8 cellular contexts compared by ENCODE assay signal in genomic region chr16:3305109-3306068, GRCh38. TPM values are rescaled to one million over a fixed set of nuclear protein-coding genes. Genes with fewer than 3 reads are reported as not detected.
DNase-seq lines count a peak whose midpoint lies in the region; ATAC-seq and TF ChIP-seq lines count a peak whose summit lies in the region.

A gene with protein sequence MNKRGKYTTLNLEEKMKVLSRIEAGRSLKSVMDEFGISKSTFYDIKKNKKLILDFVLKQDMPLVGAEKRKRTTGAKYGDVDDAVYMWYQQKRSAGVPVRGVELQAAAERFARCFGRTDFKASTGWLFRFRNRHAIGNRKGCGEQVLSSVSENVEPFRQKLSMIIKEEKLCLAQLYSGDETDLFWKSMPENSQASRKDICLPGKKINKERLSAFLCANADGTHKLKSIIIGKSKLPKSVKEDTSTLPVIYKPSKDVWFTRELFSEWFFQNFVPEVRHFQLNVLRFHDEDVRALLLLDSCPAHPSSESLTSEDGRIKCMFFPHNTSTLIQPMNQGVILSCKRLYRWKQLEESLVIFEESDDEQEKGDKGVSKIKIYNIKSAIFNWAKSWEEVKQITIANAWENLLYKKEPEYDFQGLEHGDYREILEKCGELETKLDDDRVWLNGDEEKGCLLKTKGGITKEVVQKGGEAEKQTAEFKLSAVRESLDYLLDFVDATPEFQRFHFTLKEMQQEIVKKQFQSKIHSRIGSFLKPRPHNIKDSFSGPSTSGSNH (minus strand): TSS chr16:3305430. CDS start chr16:3300614, 4,816 bp downstream.
TSS of gene ZNF75A (plus strand) at chr16:3305497. CDS start at chr16:3308429, 2,932 bp downstream.

- H2BK5ac ChIP-seq in trophoblast cell (ENCODE audit: low read depth, low read length, poor library complexity), result peak within 1 kb of the TSS; percentile 75

- H3K14ac ChIP-seq in trophoblast cell (ENCODE audit: low read length), result peak within 1 kb of the TSS; percentile 86

- peaks cover 74% of the 10 kb centered on the region for H3K36me3 Mint-ChIP-seq in activated naive CD8-positive, alpha-beta T cell treated with anti-CD3 and anti-CD28 coated beads, Interleukin-2, amount 50 U/mL, for 24 hours (ENCODE audit: low read depth)

- H3K4me2 ChIP-seq in SU-DHL-6 (ENCODE audit: low read depth, low read length, poor library complexity, severe bottlenecking) (peak within 1 kb of the TSS; percentile 55), trophoblast cell (ENCODE audit: low read length) (peak within 1 kb of the TSS; percentile 62)

- H3K36me3 ChIP-seq in HEK293 (ENCODE audit: control insufficient read depth in 2 of 2, insufficient read depth in 1 of 2, low read length in 2 of 2), result peaks cover 20 to 49% of the 10 kb centered on the region in 2 experiments; a peak in 2 of 3 replicates
- H3K36me3 ChIP-seq in SU-DHL-6 (ENCODE audit: low read length), result no peaks in the 10 kb centered on the region
- peaks cover 16 to 17% of the 10 kb centered on the region in 2 experiments for H3K36me3 ChIP-seq in trophoblast cell (ENCODE audit: control insufficient read depth in 1 of 2, insufficient read depth in 2 of 2, low read length in 2 of 2)
- peaks cover 8 to 74% (median 13%) of the 10 kb centered on the region in 3 donors for H3K36me3 ChIP-seq in tibial nerve

- H2AFZ ChIP-seq in SU-DHL-6 (ENCODE audit: low read depth, low read length, severe bottlenecking), result peak within 1 kb of the TSS; percentile 61
- peak within 1 kb of the TSS; percentile 92 for H2AFZ ChIP-seq in trophoblast cell (ENCODE audit: insufficient read depth, low read length, poor library complexity)

- TF ChIP-seq POLR2A in tibial nerve (IDR thresholded peaks at IDR 0.05), result peak; percentile 74 to 77

- H3K79me2 ChIP-seq in SU-DHL-6 (ENCODE audit: insufficient read depth, low read length) (no peaks in the 10 kb centered on the region), trophoblast cell (ENCODE audit: control insufficient read depth, insufficient read depth, low read length, poor library complexity) (peaks cover 6% of the 10 kb centered on the region)

- H4K91ac ChIP-seq in trophoblast cell (ENCODE audit: low read depth, low read length), result peak within 1 kb of the TSS; percentile 87

- peaks cover 40% of the 10 kb centered on the region for H3K9me3 Mint-ChIP-seq in activated naive CD8-positive, alpha-beta T cell treated with anti-CD3 and anti-CD28 coated beads, Interleukin-2, amount 50 U/mL, for 24 hours

- H3K27me3 ChIP-seq in SU-DHL-6 (ENCODE audit: low read length), result no peaks in the 10 kb centered on the region
- no peaks in the 10 kb centered on the region for H3K27me3 ChIP-seq in trophoblast cell (ENCODE audit: insufficient read depth, low read length)
- H3K27me3 ChIP-seq in tibial nerve, result no peaks in the 10 kb centered on the region

- ATAC-seq in activated naive CD8-positive, alpha-beta T cell treated with anti-CD3 and anti-CD28 coated beads, Interleukin-2, amount 50 U/mL, for 24 hours, result peak; percentile 99

- peak within 1 kb of the TSS; percentile 99 for H4K8ac ChIP-seq in trophoblast cell (ENCODE audit: low read depth, low read length)

- peak within 1 kb of the TSS; percentile 79 for H4K12ac ChIP-seq in trophoblast cell (ENCODE audit: low read depth, low read length)

- H3K9ac ChIP-seq in SU-DHL-6 (ENCODE audit: low read length) (peak within 1 kb of the TSS; percentile 47), trophoblast cell (ENCODE audit: low read length) (peak within 1 kb of the TSS; percentile 48)

- no peaks in the 10 kb centered on the region for H3F3A ChIP-seq in SU-DHL-6 (ENCODE audit: insufficient read depth)

- H3K4ac ChIP-seq in trophoblast cell (ENCODE audit: low read depth, low read length), result peak within 1 kb of the TSS; percentile 1

- H2BK120ac ChIP-seq in trophoblast cell (ENCODE audit: insufficient read depth, low read length, poor library complexity), result peak within 1 kb of the TSS; percentile 79

- H3K4me3 ChIP-seq in HEK293 (ENCODE audit: low read depth, low read length) (peak within 1 kb of the TSS; percentile 77), SU-DHL-6 (ENCODE audit: insufficient read depth, low read length, poor library complexity, severe bottlenecking) (peak within 1 kb of the TSS; percentile 51), trophoblast cell (ENCODE audit: low read depth, low read length) (peak within 1 kb of the TSS; percentile 83), tibial nerve (peak within 1 kb of the TSS; percentile 65 to 85 (median 76))

- peaks cover 23% of the 10 kb centered on the region for H3K4me1 Mint-ChIP-seq in activated naive CD8-positive, alpha-beta T cell treated with anti-CD3 and anti-CD28 coated beads, Interleukin-2, amount 50 U/mL, for 24 hours

- peak within 1 kb of the TSS; percentile 81 for H3K4me3 Mint-ChIP-seq in activated naive CD8-positive, alpha-beta T cell treated with anti-CD3 and anti-CD28 coated beads, Interleukin-2, amount 50 U/mL, for 24 hours

- H3K4me1 ChIP-seq in HEK293 (ENCODE audit: control insufficient read depth, insufficient read depth, low read length), result no peaks in the 10 kb centered on the region
- H3K4me1 ChIP-seq in trophoblast cell (ENCODE audit: control insufficient read depth in 1 of 2, insufficient read depth in 2 of 2, low read length in 2 of 2), result peaks cover 2 to 3% of the 10 kb centered on the region in 2 experiments
- H3K4me1 ChIP-seq in tibial nerve, result peaks cover 0 to 24% (median 13%) of the 10 kb centered on the region in 4 donors

- peaks cover 8% of the 10 kb centered on the region for H3K79me1 ChIP-seq in trophoblast cell (ENCODE audit: low read length)

- DNase-seq in GM04503 (ENCODE audit: low read depth) (peak; percentile 65), NAMALWA (ENCODE audit: low spot score) (peak; percentile 88), cardiac septum (ENCODE audit: low spot score) (peak; percentile 97), trophoblast cell (peak; percentile 85 to 86), tibial nerve (ENCODE audit: low spot score in 2 of 2) (peak; percentile 56 to 62)
- DNase-seq in activated naive CD8-positive, alpha-beta T cell treated with anti-CD3 and anti-CD28 coated beads, Interleukin-2, amount 50 U/mL, for 24 hours, result peak; percentile 83

- H3K27me3 Mint-ChIP-seq in activated naive CD8-positive, alpha-beta T cell treated with anti-CD3 and anti-CD28 coated beads, Interleukin-2, amount 50 U/mL, for 24 hours, result no peaks in the 10 kb centered on the region

- peak; percentile 40 to 95 for TF ChIP-seq EP300 in tibial nerve (IDR thresholded peaks at IDR 0.05)

- H3K18ac ChIP-seq in trophoblast cell (ENCODE audit: low read length), result peak within 1 kb of the TSS; percentile 87

- POLR2A ChIA-PET in HEK293 (lab: Yijun Ruan, JAX), result interaction anchor here (0.9 to 3.4 kb wide), 3 partner anchors 9 to 139 kb away, joined by 3 to 21 read pairs (median 4); partner anchors contain the start of gene ZNF263

- no peaks in the 10 kb centered on the region; the same call in 1 of the 2 replicates for H3K9me3 ChIP-seq in HEK293 (ENCODE audit: control insufficient read depth, insufficient read depth, low read depth, low read length)
- no peaks in the 10 kb centered on the region for H3K9me3 ChIP-seq in SU-DHL-6 (ENCODE audit: insufficient read depth, low read length)
- H3K9me3 ChIP-seq in trophoblast cell (ENCODE audit: insufficient read depth, low read depth, low read length), result peaks cover 25% of the 10 kb centered on the region
- H3K9me3 ChIP-seq in tibial nerve, result peaks cover 0 to 88% (median 33%) of the 10 kb centered on the region in 4 donors

- H2AK5ac ChIP-seq in trophoblast cell (ENCODE audit: low read length), result peak within 1 kb of the TSS; percentile 3

- no peak within 1 kb of the TSS for H2BK12ac ChIP-seq in trophoblast cell (ENCODE audit: low read length)

- H3K27ac ChIP-seq in HEK293 (ENCODE audit: extremely low read depth, low read depth, low read length) (peak within 1 kb of the TSS; percentile 64), SU-DHL-6 (ENCODE audit: low read depth, low read length) (peak within 1 kb of the TSS; percentile 48), trophoblast cell (ENCODE audit: low read depth, low read length) (peak within 1 kb of the TSS; percentile 87), tibial nerve (peak within 1 kb of the TSS; percentile 57 to 88 (median 87))

- no peaks in the 10 kb centered on the region for H4K20me1 ChIP-seq in SU-DHL-6 (ENCODE audit: low read depth, low read length)

- peak; percentile 31; the same call in 1 of the 2 replicates for TF ChIP-seq CTCF in HEK293 (tag by site-specific recombination; IDR thresholded peaks at IDR 0.05)
- no peak for TF ChIP-seq CTCF in SU-DHL-6 (IDR thresholded peaks at IDR 0.05; ENCODE audit: insufficient read depth, low read length, poor library complexity, severe bottlenecking)
- TF ChIP-seq CTCF in tibial nerve (IDR thresholded peaks at IDR 0.05), result peak; percentile 8 to 59 (median 23)

- H3K23ac ChIP-seq in trophoblast cell (ENCODE audit: low read length), result no peak within 1 kb of the TSS

- no peaks in the 10 kb centered on the region for H3K9me2 ChIP-seq in SU-DHL-6 (replicated peaks; ENCODE audit: insufficient read depth, low read length)

- intact Hi-C loops in cardiac septum (cut with DNase I), result loop anchor here (1.0 kb wide), 2 partner anchors 22 to 41 kb away; partner anchors contain the start of gene ZNF263

- no CpG with 5 or more reads among the region's 103 CpGs for WGBS in trophoblast cell (ENCODE audit: extremely low coverage, insufficient coverage, insufficient read length)
- 1 to 4% methylated on average over 34 to 40 of the region's 103 CpGs for WGBS in tibial nerve, 2 donors

- CTCF ChIA-PET in HEK293 (lab: Yijun Ruan, JAX), result interaction anchor here (0.7 kb wide), 1 partner anchor 98 kb away, joined by 3 read pairs; no protein-coding TSS in a partner anchor

- peak within 1 kb of the TSS; percentile 73 for H3K27ac Mint-ChIP-seq in activated naive CD8-positive, alpha-beta T cell treated with anti-CD3 and anti-CD28 coated beads, Interleukin-2, amount 50 U/mL, for 24 hours

TF ChIP-seq in HEK293, 187 proteins besides CTCF, POLR2A, EP300 and RAD21 (continues in another document):
- TF ChIP-seq AEBP2 (tag by site-specific recombination; IDR thresholded peaks at IDR 0.05; ENCODE audit: borderline replicate concordance) (no peak), ZNF2 (tag by site-specific recombination; IDR thresholded peaks at IDR 0.05) (peak; percentile 59; the same call in 1 of the 2 replicates), ZNF214 (tag by site-specific recombination; IDR thresholded peaks at IDR 0.05; ENCODE audit: borderline replicate concordance) (no peak)

RNA-seq across cellular contexts. Expression of the first gene that starts in this region (rescaled TPM):
- 8.2 TPM for total RNA-seq in cardiac septum
- polyA plus RNA-seq in trophoblast cell (2013), result 1.8 and 2.1 TPM in 2 replicates
- total RNA-seq in tibial nerve, result 1 to 10 TPM; 6.1 to 8.3 (median 6.6) TPM

RNA-seq across cellular contexts. Expression of gene ZNF75A, which starts in this region (rescaled TPM):
- 21.3 TPM for total RNA-seq in cardiac septum
- polyA plus RNA-seq in trophoblast cell (2013), result 17.4 and 17.5 TPM in 2 replicates
- 10 to 100 TPM; 24.0 to 28.2 (median 25.7) TPM for total RNA-seq in tibial nerve

Comparison
In these comparisons a context has a peak if more than half of its experiments do, and no peak if none do; other contexts are left out.
1. Peak in every context shown above with its lines: DNase-seq, ATAC-seq, H3K4me3 ChIP-seq and H3K27ac ChIP-seq.